Comparison of ENCODE assay signal across 8 cellular contexts in genomic region chr16:29811896-29812665, GRCh38. TPM values are rescaled to one million over a fixed set of nuclear protein-coding genes. Genes with fewer than 3 reads are reported as not detected.
A peak's percentile ranks its signal among the peaks of the same experiment; 100 is the strongest.
DNase-seq lines count a peak whose midpoint lies in the region; ATAC-seq, FAIRE-seq and TF ChIP-seq lines count a peak whose summit lies in the region.

Gene PRRT2 (plus strand): TSS chr16:29812193. CDS start chr16:29813055, 862 bp downstream.

- H3K27ac ChIP-seq in RWPE1 (peak within 1 kb of the TSS; percentile 99), brain microvascular endothelial cell (no peak within 1 kb of the TSS), skin epidermis (peak within 1 kb of the TSS in 20 of 21 experiments; percentile 30 to 98 (median 81))

- H3K27me3 Mint-ChIP-seq in HFFc6 (ENCODE audit: insufficient read depth): peaks cover 6% of the 10 kb centered on the region

- DNase-seq in AG08395 (ENCODE audit: low spot score) (peak; percentile 18), HFFc6 (no peak), RWPE1 (ENCODE audit: low spot score) (no peak), brain microvascular endothelial cell (no peak), iPS-NIHi7 (ENCODE audit: extremely low spot score) (peak; percentile 60), urothelium cell line (ENCODE audit: low spot score) (no peak)

- in situ Hi-C loops in brain microvascular endothelial cell (cut with HindIII; ENCODE audit: low pct_ligation_motif_present, low sequenced_read_pairs): no loop called here

- H3K36me3 ChIP-seq in brain microvascular endothelial cell (replicated peaks): peaks cover 9% of the 10 kb centered on the region

- no peaks in the 10 kb centered on the region for H3K9me3 Mint-ChIP-seq in HFFc6

- no peak for ATAC-seq in HG02870 (IDR thresholded peaks at IDR 0.05; ENCODE audit: unreplicated experiment)

- CTCF ChIA-PET in RWPE1 (lab: Yijun Ruan, JAX): interaction anchor here (0.7 kb wide), 1 partner anchor 26 kb away, joined by 3 read pairs; no protein-coding TSS in a partner anchor

- peak within 1 kb of the TSS; percentile 88 for H3K27ac Mint-ChIP-seq in HFFc6

- no peaks in the 10 kb centered on the region for H3K27me3 ChIP-seq in brain microvascular endothelial cell (replicated peaks)

- H3K4me3 ChIP-seq in brain microvascular endothelial cell (ENCODE audit: low read depth, low read length) (peak within 1 kb of the TSS; percentile 55), skin epidermis (peak within 1 kb of the TSS; percentile 32 to 53 (median 41))

- peaks cover 78% of the 10 kb centered on the region for H3K4me1 Mint-ChIP-seq in HFFc6 (ENCODE audit: low read depth)

- H3K4me3 Mint-ChIP-seq in HFFc6: peak within 1 kb of the TSS; percentile 89

- TF ChIP-seq CTCF in HFFc6 (IDR thresholded peaks at IDR 0.05): no peak
- TF ChIP-seq CTCF in RWPE1 (conservative IDR thresholded peaks at IDR 0.05; ENCODE audit: low read depth): no peak
- TF ChIP-seq CTCF in brain microvascular endothelial cell (IDR thresholded peaks at IDR 0.05; ENCODE audit: low read depth, low read length, missing control alignments): no peak

- FAIRE-seq in urothelium cell line (lab: Jason Lieb, UNC): no peak

- POLR2A ChIA-PET in RWPE1 (lab: Yijun Ruan, JAX; ENCODE audit: low non-redundant PET): no interaction called here

- H3K36me3 Mint-ChIP-seq in HFFc6 (ENCODE audit: low read depth): peaks cover 16% of the 10 kb centered on the region

RNA-seq across cellular contexts. Expression of gene PRRT2, which starts in this region (rescaled TPM):
- 1 to 10 TPM; 2.9 to 4.3 (median 3.6) TPM for total RNA-seq in HFFc6 (2021; fragmentation: NEBNext Ultra II Directional; extraction: Animal tissue kit (Norgen Biotek cat#: 25700))

Comparison
In these comparisons a context has a peak if more than half of its experiments do, and no peak if none do; other contexts are left out.
1. DNase-seq: peak in AG08395 (single experiment) and iPS-NIHi7 (single experiment); none in HFFc6 (single experiment), RWPE1 (single experiment), brain microvascular endothelial cell (single experiment) and urothelium cell line (single experiment).